11 cellular contexts compared by ENCODE assay signal in genomic region chr4:121510260-121510942, GRCh38.
DNase-seq lines count a peak whose midpoint lies in the region; ATAC-seq, FAIRE-seq and TF ChIP-seq lines count a peak whose summit lies in the region.
"Had no signal": no experiment of that assay in that cellular context is flagged by ENCODE, and none has a peak within 500 bp of the region (broad histone marks: within the 10 kb centered on the region; RNA-seq: fewer than 3 reads in every experiment).

No MANE protein-coding gene starts in this region.

- H3K9me3 ChIP-seq in endodermal cell (ENCODE audit: control insufficient read depth, low read length) (no peaks in the 10 kb centered on the region), HepG2 (ENCODE audit: low read length) (no peaks in the 10 kb centered on the region), spleen (no peaks in the 10 kb centered on the region), T-helper 17 cell (ENCODE audit: control insufficient read depth, low read length, poor library complexity, severe bottlenecking) (no peaks in the 10 kb centered on the region)

- H3K79me2 ChIP-seq in HepG2 (ENCODE audit: insufficient read depth, low read length), result no peaks in the 10 kb centered on the region

- H3K36me3 ChIP-seq in endodermal cell (ENCODE audit: control insufficient read depth, insufficient read depth, low read length) (no peaks in the 10 kb centered on the region), HepG2 (replicated peaks in 1 of 2; ENCODE audit: control insufficient read depth in 1 of 2, insufficient read depth in 2 of 2, low read length in 2 of 2) (no peaks in the 10 kb centered on the region), spleen (no peaks in the 10 kb centered on the region)

- peak; percentile 8 to 14 for DNase-seq in activated CD4-positive, alpha-beta T cell treated with anti-CD3 and anti-CD28 coated beads, Interleukin-2, amount 50 U/mL, for 48 hours
- no peak for DNase-seq in activated CD4-positive, alpha-beta T cell treated with anti-CD3 and anti-CD28 coated beads for 48 hours
- DNase-seq in endodermal cell (peak; percentile 58), HepG2 (ENCODE audit: low spot score) (no peak), spleen (no peak), T-helper 17 cell (no peak)
- DNase-seq: 8988T, erythroblast had no signal

- no peak for FAIRE-seq in HepG2 (lab: Jason Lieb, UNC)

- no peak overlapping the region for H3K4me2 ChIP-seq in HepG2 (ENCODE audit: low read depth, low read length)

- no peak overlapping the region for H3K27ac Mint-ChIP-seq in endodermal cell
- H3K27ac Mint-ChIP-seq in T-helper 17 cell, result no peak overlapping the region

- 78 to 100% methylated on average over 1 to 2 of the region's 2 CpGs for WGBS in endodermal cell (ENCODE audit: insufficient coverage in 1 of 2, insufficient read length in 1 of 2), 2 experiments
- 0% methylated on average over 2 of the region's 2 CpGs for WGBS in HepG2 (ENCODE audit: low lambda C conversion rate)
- WGBS in spleen, 5 donors, result 46 to 81% (median 69%) methylated on average over 2 of the region's 2 CpGs

- H3K4me1 Mint-ChIP-seq in endodermal cell, result peaks cover 9% of the 10 kb centered on the region
- H3K4me1 Mint-ChIP-seq in T-helper 17 cell, result no peaks in the 10 kb centered on the region

- TF ChIP-seq CTCF in endodermal cell (conservative IDR thresholded peaks at IDR 0.05) (no peak), HepG2 (CRISPR knock-in tag; IDR thresholded peaks at IDR 0.05) (no peak), spleen (IDR thresholded peaks at IDR 0.05 in 8 of 11, conservative IDR thresholded peaks at IDR 0.05 in 3 of 11) (no peak)

- no TSS peak for BruUV-seq in HepG2 (replicated peaks; lab: Mats Ljungman, UMichigan)

- H3K27ac ChIP-seq in endodermal cell (ENCODE audit: low read depth, low read length) (no peak overlapping the region), HepG2 (ENCODE audit: extremely low read length, insufficient read depth, low read length) (no peak overlapping the region), spleen (no peak overlapping the region)
- H3K27ac ChIP-seq: VCaP had no signal

- no peak overlapping the region for H3K9ac ChIP-seq in endodermal cell (ENCODE audit: extremely low read depth, low read length, poor library complexity, severe bottlenecking)
- no peak overlapping the region for H3K9ac ChIP-seq in HepG2 (ENCODE audit: insufficient read depth, low read depth, low read length)

- no peak for TF ChIP-seq RAD21 in HepG2 (CRISPR knock-in tag; IDR thresholded peaks at IDR 0.05)

- no peak for TF ChIP-seq POLR2A in HepG2 (IDR thresholded peaks at IDR 0.05; ENCODE audit: insufficient read depth in 1 of 2, low read depth in 2 of 2, low read length in 2 of 2)
- no peak for TF ChIP-seq POLR2A in spleen (IDR thresholded peaks at IDR 0.05)

- in situ Hi-C loops in HepG2 (cut with HindIII; ENCODE audit: extremely low pct_ligation_motif_present, low pct_unique_long_range_greater_than_20kb), result no loop called here

- CTCF ChIA-PET in HepG2 (lab: Yijun Ruan, JAX; ENCODE audit: low intra/inter-chr PET ratio, low total read pairs), result no interaction called here

- no peak overlapping the region for H2AFZ ChIP-seq in HepG2 (ENCODE audit: low read length)

- intact Hi-C loops in HepG2 (cut with micrococcal nuclease; ENCODE audit: unreplicated experiment), result no loop called here
- intact Hi-C loops in spleen (cut with DNase I; ENCODE audit: low total_unique reads), result no loop called here

- H3K27me3 ChIP-seq in endodermal cell (ENCODE audit: control insufficient read depth, insufficient read depth, low read length, poor library complexity, severe bottlenecking) (no peaks in the 10 kb centered on the region), HepG2 (ENCODE audit: control insufficient read depth in 1 of 2, insufficient read depth in 2 of 2, low read length in 2 of 2) (no peaks in the 10 kb centered on the region; a peak in 1 of 5 replicates), spleen (replicated peaks in 1 of 7) (peaks cover 0 to 11% (median 0%) of the 10 kb centered on the region in 7 donors)

- H3K36me3 Mint-ChIP-seq in endodermal cell (ENCODE audit: low read depth) (no peaks in the 10 kb centered on the region), T-helper 17 cell (ENCODE audit: low read depth) (no peaks in the 10 kb centered on the region)

- H3K4me1 ChIP-seq in endodermal cell (ENCODE audit: control insufficient read depth, insufficient read depth, low read length) (no peaks in the 10 kb centered on the region), HepG2 (ENCODE audit: insufficient read depth, low read length) (no peaks in the 10 kb centered on the region), spleen (no peaks in the 10 kb centered on the region)

- no peak overlapping the region for H3K4me3 ChIP-seq in endodermal cell (ENCODE audit: low read length)
- H3K4me3 ChIP-seq in HepG2 (replicated peaks in 1 of 3; ENCODE audit: insufficient read depth in 1 of 3, low read depth in 2 of 3, low read length in 3 of 3), result no peak overlapping the region
- no peak overlapping the region for H3K4me3 ChIP-seq in spleen

- TF ChIP-seq EP300 in HepG2 (IDR thresholded peaks at IDR 0.05; ENCODE audit: low read depth in 2 of 2, low read length in 2 of 2), result no peak
- no peak for TF ChIP-seq EP300 in HepG2 (CRISPR knock-in tag; IDR thresholded peaks at IDR 0.05; ENCODE audit: borderline replicate concordance)

- no peak overlapping the region for H3K4me3 Mint-ChIP-seq in endodermal cell
- no peak overlapping the region for H3K4me3 Mint-ChIP-seq in T-helper 17 cell

- no peaks in the 10 kb centered on the region for H3K9me3 Mint-ChIP-seq in endodermal cell

- peaks cover 3% of the 10 kb centered on the region for H3K27me3 Mint-ChIP-seq in endodermal cell (ENCODE audit: insufficient read depth)
- H3K27me3 Mint-ChIP-seq in T-helper 17 cell, result peaks cover 29% of the 10 kb centered on the region

- ATAC-seq in GM21529 (IDR thresholded peaks at IDR 0.05; ENCODE audit: unreplicated experiment), result peak; percentile 57
- ATAC-seq in HG03103 (IDR thresholded peaks at IDR 0.05; ENCODE audit: low read depth, unreplicated experiment), result peak; percentile 53
- no peak for ATAC-seq in HepG2
- no peak for ATAC-seq in T-helper 17 cell

- POLR2A ChIA-PET in HepG2 (lab: Yijun Ruan, JAX), result no interaction called here

- no peaks in the 10 kb centered on the region for H4K20me1 ChIP-seq in HepG2 (ENCODE audit: insufficient read depth, low read length)

TF ChIP-seq in HepG2, 621 proteins besides CTCF, POLR2A, EP300 and RAD21 (continues in another document):
- TF ChIP-seq PHF5A (CRISPR knock-in tag; IDR thresholded peaks at IDR 0.05; ENCODE audit: low read depth, unreplicated experiment) (no peak), IKZF5 (CRISPR knock-in tag; IDR thresholded peaks at IDR 0.05) (no peak), BHLHE40 (IDR thresholded peaks at IDR 0.05; ENCODE audit: low read length) (no peak), MAFF (IDR thresholded peaks at IDR 0.05; ENCODE audit: low read depth, low read length) (no peak), ELF1 (CRISPR knock-in tag; IDR thresholded peaks at IDR 0.05) (no peak), ZNF687 (CRISPR knock-in tag; IDR thresholded peaks at IDR 0.05) (no peak), TARDBP (CRISPR knock-in tag; IDR thresholded peaks at IDR 0.05) (no peak), POLR2G (IDR thresholded peaks at IDR 0.05; ENCODE audit: low read depth, low read length) (no peak), ZNF563 (CRISPR knock-in tag; IDR thresholded peaks at IDR 0.05) (no peak), NR2F6 (IDR thresholded peaks at IDR 0.05) (no peak), NR2F6 (CRISPR knock-in tag; IDR thresholded peaks at IDR 0.05) (no peak)

Comparison
In these comparisons a context has a peak if more than half of its experiments do, and no peak if none do; other contexts are left out.
1. DNase-seq: peak in activated CD4-positive, alpha-beta T cell treated with anti-CD3 and anti-CD28 coated beads, Interleukin-2, amount 50 U/mL, for 48 hours (2 of 2) and endodermal cell (single experiment); none in activated CD4-positive, alpha-beta T cell treated with anti-CD3 and anti-CD28 coated beads for 48 hours (single experiment), HepG2 (single experiment), spleen (single experiment) and T-helper 17 cell (0 of 3).
2. ATAC-seq: peak in GM21529 (single experiment) and HG03103 (single experiment); none in HepG2 (single experiment) and T-helper 17 cell (single experiment).